In genomic region chr2:196592331-196592911, GRCh38 we compare ENCODE assay signal across 8 cellular contexts. TPM values are rescaled to one million over a fixed set of nuclear protein-coding genes. Genes with fewer than 3 reads are reported as not detected.
DNase-seq lines count a peak whose midpoint lies in the region; ATAC-seq and FAIRE-seq lines count a peak whose summit lies in the region.

No MANE protein-coding gene starts in this region.

- peaks cover 9% of the 10 kb centered on the region for H3K4me1 Mint-ChIP-seq in activated naive CD4-positive, alpha-beta T cell treated with anti-CD3 and anti-CD28 coated beads, Interleukin-2, amount 10 ng/mL, durations not matched to agents 7 days and 5 days

- CTCF ChIA-PET in activated naive CD4-positive, alpha-beta T cell treated with anti-CD3 and anti-CD28 coated beads, Interleukin-2, amount 10 ng/mL, durations not matched to agents 7 days and 5 days (lab: Charles Lee): interaction anchor here (0.6 to 1.0 kb wide), 2 partner anchors 515 to 791 kb away, joined by 3 to 5 read pairs; no protein-coding TSS in a partner anchor

- H3K27ac Mint-ChIP-seq in activated naive CD4-positive, alpha-beta T cell treated with anti-CD3 and anti-CD28 coated beads, Interleukin-2, amount 10 ng/mL, durations not matched to agents 7 days and 5 days: no peak overlapping the region

- no peaks in the 10 kb centered on the region for H3K9me3 Mint-ChIP-seq in activated naive CD4-positive, alpha-beta T cell treated with anti-CD3 and anti-CD28 coated beads, Interleukin-2, amount 10 ng/mL, durations not matched to agents 7 days and 5 days

- no peaks in the 10 kb centered on the region for H3K36me3 Mint-ChIP-seq in activated naive CD4-positive, alpha-beta T cell treated with anti-CD3 and anti-CD28 coated beads, Interleukin-2, amount 10 ng/mL, durations not matched to agents 7 days and 5 days

- H3K27me3 Mint-ChIP-seq in activated naive CD4-positive, alpha-beta T cell treated with anti-CD3 and anti-CD28 coated beads, Interleukin-2, amount 10 ng/mL, durations not matched to agents 7 days and 5 days: peaks cover 75% of the 10 kb centered on the region

- no peak for FAIRE-seq in frontal cortex (lab: Jason Lieb, UNC)

- no peak for DNase-seq in activated naive CD4-positive, alpha-beta T cell treated with anti-CD3 and anti-CD28 coated beads, Interleukin-2, amount 10 ng/mL, durations not matched to agents 7 days and 5 days
- no peak for DNase-seq in activated naive CD4-positive, alpha-beta T cell treated with anti-CD3 and anti-CD28 coated beads, Interleukin-2, amount 50 U/mL, for 16 hours
- DNase-seq in NCI-H774 (lab: John Stamatoyannopoulos, UW) (peak; percentile 54), cerebellar cortex (ENCODE audit: low spot score) (peak; percentile 73), left kidney (ENCODE audit: low read depth, low spot score) (peak; percentile 87), superior temporal gyrus (ENCODE audit: extremely low spot score) (peak; percentile 82), frontal cortex (ENCODE audit: low spot score in 2 of 2) (no peak)

- peak; percentile 9 for ATAC-seq in HG03066 (IDR thresholded peaks at IDR 0.05; ENCODE audit: low read depth, unreplicated experiment)

- peak overlapping the region; percentile 72 for H3K4me3 Mint-ChIP-seq in activated naive CD4-positive, alpha-beta T cell treated with anti-CD3 and anti-CD28 coated beads, Interleukin-2, amount 10 ng/mL, durations not matched to agents 7 days and 5 days

RNA-seq across cellular contexts. Expression of gene HECW2, which starts 0.9 kb away (rescaled TPM):
- total RNA-seq in frontal cortex: 42.4 TPM

RNA-seq across cellular contexts. Expression of gene CCDC150, which starts 47.1 kb away (rescaled TPM):
- total RNA-seq in frontal cortex: 4.5 TPM

Comparison
In these comparisons a context has a peak if more than half of its experiments do, and no peak if none do; other contexts are left out.
1. DNase-seq: peak in NCI-H774 (single experiment), cerebellar cortex (single experiment), left kidney (single experiment) and superior temporal gyrus (single experiment); none in activated naive CD4-positive, alpha-beta T cell treated with anti-CD3 and anti-CD28 coated beads, Interleukin-2, amount 10 ng/mL, durations not matched to agents 7 days and 5 days (single experiment), activated naive CD4-positive, alpha-beta T cell treated with anti-CD3 and anti-CD28 coated beads, Interleukin-2, amount 50 U/mL, for 16 hours (single experiment) and frontal cortex (0 of 2).